8 cellular contexts compared by ENCODE assay signal in the genomic region with DNA sequence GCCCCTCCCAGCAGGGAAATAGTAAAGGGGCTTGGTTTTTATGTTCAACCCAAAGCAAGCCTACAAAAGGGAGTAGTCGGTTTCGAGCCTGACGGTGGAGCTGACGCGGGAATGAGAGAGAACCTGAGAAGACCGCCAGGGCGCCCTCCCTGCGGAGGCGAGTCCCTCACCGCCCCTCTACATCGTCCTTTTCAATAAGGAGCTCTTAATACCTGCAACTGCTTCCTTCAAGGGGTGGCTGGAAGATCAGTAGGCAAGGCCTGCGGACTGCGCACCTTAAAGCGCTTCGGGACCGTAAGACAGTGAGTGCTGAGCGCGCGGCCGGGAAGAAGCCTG. TPM values are rescaled to one million over a fixed set of nuclear protein-coding genes. Genes with fewer than 3 reads are reported as not detected.
DNase-seq lines count a peak whose midpoint lies in the region; ATAC-seq and TF ChIP-seq lines count a peak whose summit lies in the region.

No MANE protein-coding gene starts in this region.

- TF ChIP-seq CTCF in type B pancreatic cell (conservative IDR thresholded peaks at IDR 0.05), result peak; percentile 61

- no peaks in the 10 kb centered on the region for H3K36me3 Mint-ChIP-seq in type B pancreatic cell

- H3K36me3 ChIP-seq in mucosa of stomach (ENCODE audit: control insufficient read depth, insufficient read depth, low read length), result no peaks in the 10 kb centered on the region

- peak overlapping the region; percentile 88 for H3K4me3 ChIP-seq in mucosa of stomach (ENCODE audit: low read length)

- DNase-seq in stimulated activated CD4-positive, alpha-beta T cell treated with anti-CD3 and anti-CD28 coated beads, Interleukin-12 subunit alpha, Interleukin-12 subunit beta, amount 100 ng/mL, for 24 hours (ENCODE audit: low read depth in 2 of 2), result peak; percentile 5 to 26
- no peak for DNase-seq in stimulated activated CD4-positive, alpha-beta T cell treated with anti-CD3 and anti-CD28 coated beads, Interleukin-4, amount 100 ng/mL, for 24 hours
- peak; percentile 48 for DNase-seq in effector CD8-positive, alpha-beta T cell (lab: John Stamatoyannopoulos, UW)
- DNase-seq in type B pancreatic cell (ENCODE audit: extremely low spot score, unreplicated experiment), result no peak
- DNase-seq in A172 (ENCODE audit: low spot score), result no peak

- H3K27me3 Mint-ChIP-seq in type B pancreatic cell, result no peaks in the 10 kb centered on the region

- no peaks in the 10 kb centered on the region for H3K27me3 ChIP-seq in mucosa of stomach (ENCODE audit: control insufficient read depth, insufficient read depth, low read length)

- peak overlapping the region; percentile 97 for H3K27ac Mint-ChIP-seq in type B pancreatic cell

- no peaks in the 10 kb centered on the region for H3K9me3 ChIP-seq in mucosa of stomach (ENCODE audit: control insufficient read depth, low read length)

- H3K4me1 ChIP-seq in mucosa of stomach (ENCODE audit: control insufficient read depth, insufficient read depth, low read length), result peaks cover 17% of the 10 kb centered on the region

- H3K9me3 Mint-ChIP-seq in type B pancreatic cell, result no peaks in the 10 kb centered on the region

- peaks cover 29% of the 10 kb centered on the region for H3K4me1 Mint-ChIP-seq in type B pancreatic cell (ENCODE audit: unreplicated experiment)

- H3K4me3 Mint-ChIP-seq in type B pancreatic cell, result peak overlapping the region; percentile 99

- ATAC-seq in HG03135 (IDR thresholded peaks at IDR 0.05; ENCODE audit: unreplicated experiment), result peak; percentile 18
- ATAC-seq in SK-N-SH treated with all-trans-retinoic acid at 6 μM for 48 hours, result peak; percentile 75

- H3K9ac ChIP-seq in mucosa of stomach (ENCODE audit: low read length), result peak overlapping the region; percentile 84

TF ChIP-seq in SK-N-SH treated with all-trans-retinoic acid at 6 μM for 48 hours, 23 proteins besides CTCF, POLR2A, EP300 and RAD21:
- TF ChIP-seq, protein P1, sequence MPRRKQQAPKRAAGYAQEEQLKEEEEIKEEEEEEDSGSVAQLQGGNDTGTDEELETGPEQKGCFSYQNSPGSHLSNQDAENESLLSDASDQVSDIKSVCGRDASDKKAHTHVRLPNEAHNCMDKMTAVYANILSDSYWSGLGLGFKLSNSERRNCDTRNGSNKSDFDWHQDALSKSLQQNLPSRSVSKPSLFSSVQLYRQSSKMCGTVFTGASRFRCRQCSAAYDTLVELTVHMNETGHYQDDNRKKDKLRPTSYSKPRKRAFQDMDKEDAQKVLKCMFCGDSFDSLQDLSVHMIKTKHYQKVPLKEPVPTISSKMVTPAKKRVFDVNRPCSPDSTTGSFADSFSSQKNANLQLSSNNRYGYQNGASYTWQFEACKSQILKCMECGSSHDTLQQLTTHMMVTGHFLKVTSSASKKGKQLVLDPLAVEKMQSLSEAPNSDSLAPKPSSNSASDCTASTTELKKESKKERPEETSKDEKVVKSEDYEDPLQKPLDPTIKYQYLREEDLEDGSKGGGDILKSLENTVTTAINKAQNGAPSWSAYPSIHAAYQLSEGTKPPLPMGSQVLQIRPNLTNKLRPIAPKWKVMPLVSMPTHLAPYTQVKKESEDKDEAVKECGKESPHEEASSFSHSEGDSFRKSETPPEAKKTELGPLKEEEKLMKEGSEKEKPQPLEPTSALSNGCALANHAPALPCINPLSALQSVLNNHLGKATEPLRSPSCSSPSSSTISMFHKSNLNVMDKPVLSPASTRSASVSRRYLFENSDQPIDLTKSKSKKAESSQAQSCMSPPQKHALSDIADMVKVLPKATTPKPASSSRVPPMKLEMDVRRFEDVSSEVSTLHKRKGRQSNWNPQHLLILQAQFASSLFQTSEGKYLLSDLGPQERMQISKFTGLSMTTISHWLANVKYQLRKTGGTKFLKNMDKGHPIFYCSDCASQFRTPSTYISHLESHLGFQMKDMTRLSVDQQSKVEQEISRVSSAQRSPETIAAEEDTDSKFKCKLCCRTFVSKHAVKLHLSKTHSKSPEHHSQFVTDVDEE (CRISPR knock-in tag; IDR thresholded peaks at IDR 0.05), result no peak
- TF ChIP-seq GLIS3 (CRISPR knock-in tag; IDR thresholded peaks at IDR 0.05) (no peak), RARB (CRISPR knock-in tag; IDR thresholded peaks at IDR 0.05) (no peak), ARNTL (CRISPR knock-in tag; IDR thresholded peaks at IDR 0.05; ENCODE audit: borderline replicate concordance, low read depth) (no peak), ISL1 (CRISPR knock-in tag; IDR thresholded peaks at IDR 0.05) (no peak), ZNF565 (CRISPR knock-in tag; conservative IDR thresholded peaks at IDR 0.05; ENCODE audit: low read depth) (no peak)
- TF ChIP-seq, protein P2, sequence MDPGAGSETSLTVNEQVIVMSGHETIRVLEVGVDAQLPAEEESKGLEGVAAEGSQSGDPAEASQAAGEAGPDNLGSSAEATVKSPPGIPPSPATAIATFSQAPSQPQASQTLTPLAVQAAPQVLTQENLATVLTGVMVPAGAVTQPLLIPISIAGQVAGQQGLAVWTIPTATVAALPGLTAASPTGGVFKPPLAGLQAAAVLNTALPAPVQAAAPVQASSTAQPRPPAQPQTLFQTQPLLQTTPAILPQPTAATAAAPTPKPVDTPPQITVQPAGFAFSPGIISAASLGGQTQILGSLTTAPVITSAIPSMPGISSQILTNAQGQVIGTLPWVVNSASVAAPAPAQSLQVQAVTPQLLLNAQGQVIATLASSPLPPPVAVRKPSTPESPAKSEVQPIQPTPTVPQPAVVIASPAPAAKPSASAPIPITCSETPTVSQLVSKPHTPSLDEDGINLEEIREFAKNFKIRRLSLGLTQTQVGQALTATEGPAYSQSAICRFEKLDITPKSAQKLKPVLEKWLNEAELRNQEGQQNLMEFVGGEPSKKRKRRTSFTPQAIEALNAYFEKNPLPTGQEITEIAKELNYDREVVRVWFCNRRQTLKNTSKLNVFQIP (CRISPR knock-in tag; IDR thresholded peaks at IDR 0.05; ENCODE audit: borderline replicate concordance, low read depth), result no peak

RNA-seq across cellular contexts. Expression of a gene that starts 0.7 kb away (rescaled TPM):
- total RNA-seq in type B pancreatic cell (ENCODE audit: low replicate concordance), result 25.3 and 37.3 TPM in 2 replicates
- 12.8 and 14.1 TPM in 2 replicates for total RNA-seq in A172 (2014; rRNA removed; shearing (Covaris generic))

RNA-seq across cellular contexts. Expression of a gene that starts 38.8 kb away (rescaled TPM):
- total RNA-seq in type B pancreatic cell (ENCODE audit: low replicate concordance), result 6.2 and 12.1 TPM in 2 replicates
- total RNA-seq in A172 (2014; rRNA removed; shearing (Covaris generic)), result not detected in 2 replicates

RNA-seq across cellular contexts. Expression of a gene that starts 45.1 kb away (rescaled TPM):
- total RNA-seq in type B pancreatic cell (ENCODE audit: low replicate concordance), result 14.7 and 14.9 TPM in 2 replicates
- total RNA-seq in A172 (2014; rRNA removed; shearing (Covaris generic)), result 0.69 and 0.88 TPM in 2 replicates

Comparison
In these comparisons a context has a peak if more than half of its experiments do, and no peak if none do; other contexts are left out.
1. DNase-seq: peak in stimulated activated CD4-positive, alpha-beta T cell treated with anti-CD3 and anti-CD28 coated beads, Interleukin-12 subunit alpha, Interleukin-12 subunit beta, amount 100 ng/mL, for 24 hours (2 of 2) and effector CD8-positive, alpha-beta T cell (single experiment); none in stimulated activated CD4-positive, alpha-beta T cell treated with anti-CD3 and anti-CD28 coated beads, Interleukin-4, amount 100 ng/mL, for 24 hours (single experiment), type B pancreatic cell (single experiment) and A172 (single experiment).